21 cellular contexts compared by ENCODE assay signal in the genomic region with DNA sequence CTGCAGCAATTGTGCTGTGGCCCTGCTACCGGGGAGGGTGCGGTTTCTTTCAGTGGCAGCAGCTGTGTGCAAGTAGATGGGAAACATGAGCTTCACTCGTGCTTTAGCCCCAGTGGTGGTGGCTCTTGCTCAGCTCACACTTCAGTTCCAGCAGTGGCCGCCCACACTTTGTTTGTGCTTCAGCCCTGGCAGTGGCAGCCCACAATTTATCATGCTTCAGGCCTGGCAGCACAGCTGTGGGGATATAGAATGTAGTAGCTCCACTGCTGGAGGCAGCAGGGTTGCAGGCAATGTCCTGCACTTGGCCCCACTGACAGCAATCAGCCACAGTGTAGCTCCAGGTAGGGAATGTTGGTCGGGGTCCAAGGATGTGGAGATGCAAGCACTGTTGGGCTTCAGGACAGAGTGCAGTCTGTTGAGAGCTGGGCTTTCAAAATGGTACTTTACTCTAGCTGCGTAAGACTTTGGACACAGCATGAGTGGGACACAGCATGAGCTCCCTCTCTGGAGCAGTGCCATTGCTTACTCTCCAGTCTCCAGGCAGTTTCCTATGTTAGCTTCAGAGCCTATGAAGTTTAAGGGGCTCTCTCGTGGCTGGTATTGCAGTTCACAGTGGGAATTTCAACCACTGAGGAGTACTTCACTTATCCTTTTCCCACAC.
DNase-seq lines count a peak whose midpoint lies in the region; ATAC-seq and TF ChIP-seq lines count a peak whose summit lies in the region.
"Had no signal": no experiment of that assay in that cellular context is flagged by ENCODE, and none has a peak within 500 bp of the region (broad histone marks: within the 10 kb centered on the region; RNA-seq: fewer than 3 reads in every experiment).

No MANE protein-coding gene starts in this region.

- H3K4me2 ChIP-seq in osteoblast (ENCODE audit: insufficient read depth, low read length) = peak overlapping the region; percentile 37
- H3K4me2 ChIP-seq: hepatocyte had no signal

- H3K36me3 ChIP-seq in ACC112 (ENCODE audit: insufficient read depth, low read length) (0 out of 2 replicates have a peak, but pooled peaks cover 3% of the 10 kb centered on the region), osteoblast (ENCODE audit: insufficient read depth, low read length) (no peaks in the 10 kb centered on the region), tibial nerve (no peaks in the 10 kb centered on the region)

- H3K9me3 ChIP-seq in osteoblast (ENCODE audit: low read depth, low read length) (no peaks in the 10 kb centered on the region), tibial nerve (no peaks in the 10 kb centered on the region)

- H3K4me1 ChIP-seq in ACC112 (ENCODE audit: control insufficient read depth, insufficient read depth, low read length, unreplicated experiment) = peaks cover 24% of the 10 kb centered on the region
- peaks cover 18% of the 10 kb centered on the region for H3K4me1 ChIP-seq in osteoblast (ENCODE audit: insufficient read depth, low read length)
- H3K4me1 ChIP-seq in tibial nerve = no peaks in the 10 kb centered on the region

- H3K4me3 ChIP-seq in ACC112 (ENCODE audit: low read depth, low read length) (no peak overlapping the region), astrocyte of the spinal cord (ENCODE audit: low read depth, low read length) (no peak overlapping the region), osteoblast (ENCODE audit: insufficient read depth, low read length) (no peak overlapping the region), tibial nerve (no peak overlapping the region)
- H3K4me3 ChIP-seq: hepatocyte, lung, skin epidermis had no signal

- TF ChIP-seq POLR2A in tibial nerve (IDR thresholded peaks at IDR 0.05) = no peak

- H2AFZ ChIP-seq in ACC112 (ENCODE audit: low read length, unreplicated experiment) = peak overlapping the region; percentile 63
- H2AFZ ChIP-seq in osteoblast (ENCODE audit: low read length) = peak overlapping the region; percentile 28
- H2AFZ ChIP-seq: hepatocyte had no signal

- H3K79me2 ChIP-seq in ACC112 (ENCODE audit: control insufficient read depth, insufficient read depth, low read length, unreplicated experiment) (no peaks in the 10 kb centered on the region), osteoblast (ENCODE audit: insufficient read depth, low read length) (no peaks in the 10 kb centered on the region)
- H3K79me2 ChIP-seq: hepatocyte had no signal

- H3K27ac ChIP-seq in ACC112 (ENCODE audit: low read depth, low read length) = no peak overlapping the region
- H3K27ac ChIP-seq in osteoblast (ENCODE audit: low read depth, low read length) = no peak overlapping the region
- H3K27ac ChIP-seq in tibial nerve = no peak overlapping the region
- H3K27ac ChIP-seq: hepatocyte, skin epidermis had no signal

- 69 to 75% methylated on average over 7 of the region's 7 CpGs for WGBS in tibial nerve, 2 donors

- no peaks in the 10 kb centered on the region for H4K20me1 ChIP-seq in osteoblast (ENCODE audit: insufficient read depth, low read length)

- H3K27me3 ChIP-seq in ACC112 (ENCODE audit: insufficient read depth, low read length) = no peaks in the 10 kb centered on the region
- H3K27me3 ChIP-seq in osteoblast (ENCODE audit: insufficient read depth, low read length) = no peaks in the 10 kb centered on the region
- H3K27me3 ChIP-seq in tibial nerve = no peaks in the 10 kb centered on the region
- H3K27me3 ChIP-seq: hepatocyte had no signal

- in situ Hi-C loops in astrocyte of the spinal cord (cut with HindIII; ENCODE audit: low sequenced_read_pairs) = no loop called here

- DNase-seq in LHCN-M2 (ENCODE audit: low read depth) (peak; percentile 26), astrocyte of the spinal cord (ENCODE audit: low read depth, low spot score) (peak; percentile 81), osteoblast (ENCODE audit: insufficient read length, low spot score, missing footprints) (peak; percentile 21), iPS-NIHi7 (ENCODE audit: extremely low spot score) (no peak), tibial nerve (ENCODE audit: low spot score in 2 of 2) (no peak)
- no peak for DNase-seq in stimulated activated naive CD8-positive, alpha-beta T cell treated with anti-CD3 and anti-CD28 coated beads, Interleukin-15, Interleukin-2, amounts not matched to agents 100 U/mL and 50 U/mL, for 24 hours
- DNase-seq: activated CD8-positive, alpha-beta memory T cell treated with anti-CD3 and anti-CD28 coated beads for 24 hours; CD4-positive, CD25-positive, alpha-beta regulatory T cell; DMS153; GF-D8; naive thymus-derived CD8-positive, alpha-beta T cell; NCI-H1417; stimulated activated CD4-positive, alpha-beta T cell treated with anti-CD3 and anti-CD28 coated beads, Interleukin-4, amount 100 ng/mL, for 4 hours; T-helper 9 cell had no signal

- TF ChIP-seq CTCF in astrocyte of the spinal cord (IDR thresholded peaks at IDR 0.05; ENCODE audit: low read depth, low read length) = no peak
- no peak for TF ChIP-seq CTCF in osteoblast (IDR thresholded peaks at IDR 0.05; ENCODE audit: extremely low read depth, low read depth, low read length)
- TF ChIP-seq CTCF in tibial nerve (IDR thresholded peaks at IDR 0.05) = no peak

- TF ChIP-seq EP300 in tibial nerve (IDR thresholded peaks at IDR 0.05) = no peak

- ATAC-seq in stimulated activated naive CD8-positive, alpha-beta T cell treated with anti-CD3 and anti-CD28 coated beads, Interleukin-15, Interleukin-2, amounts not matched to agents 100 U/mL and 50 U/mL, for 24 hours = no peak
- no peak for ATAC-seq in HG02938 (IDR thresholded peaks at IDR 0.05; ENCODE audit: unreplicated experiment)
- ATAC-seq: activated CD4-positive, CD25-positive, alpha-beta regulatory T cell treated with anti-CD3 and anti-CD28 coated beads, Interleukin-2, amount 50 U/mL, for 24 hours; activated naive CD4-positive, alpha-beta T cell treated with anti-CD3 and anti-CD28 coated beads, Interleukin-2, amount 50 U/mL, for 72 hours had no signal

Comparison
In these comparisons a context has a peak if more than half of its experiments do, and no peak if none do; other contexts are left out.
1. DNase-seq: peak in LHCN-M2 (single experiment), astrocyte of the spinal cord (single experiment) and osteoblast (single experiment); none in stimulated activated naive CD8-positive, alpha-beta T cell treated with anti-CD3 and anti-CD28 coated beads, Interleukin-15, Interleukin-2, amounts not matched to agents 100 U/mL and 50 U/mL, for 24 hours (single experiment), iPS-NIHi7 (single experiment) and tibial nerve (0 of 2).